8 cellular contexts compared by ENCODE assay signal in the genomic region with DNA sequence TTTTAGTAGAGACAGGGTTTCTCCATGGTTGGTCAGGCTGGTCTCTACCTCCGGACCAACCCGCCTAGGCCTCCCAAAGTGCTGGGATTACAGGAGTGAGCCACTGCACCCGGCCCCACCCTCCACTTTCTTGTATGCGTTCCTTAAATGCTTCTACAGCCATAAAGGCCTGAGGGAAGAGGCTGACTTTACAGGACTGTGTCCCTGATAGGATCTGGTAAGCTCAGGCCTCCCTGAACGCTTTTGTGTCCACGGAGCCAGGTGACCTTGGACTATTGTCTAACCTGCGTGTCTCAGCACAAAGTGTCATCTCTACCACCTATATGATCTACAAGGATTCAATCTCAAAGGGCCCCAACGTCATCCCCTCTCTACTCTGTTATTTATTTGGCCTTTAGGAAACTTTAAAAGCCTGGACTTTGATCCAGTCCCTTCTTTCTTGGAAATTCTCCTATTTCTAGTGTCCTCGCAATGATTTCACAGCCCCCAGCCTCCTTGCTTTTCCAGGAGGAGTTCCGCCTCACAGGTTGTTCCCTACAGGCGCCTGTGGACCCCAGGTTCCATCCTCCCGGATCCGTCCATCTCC. TPM values are rescaled to one million over a fixed set of nuclear protein-coding genes. Genes with fewer than 3 reads are reported as not detected.
A peak's percentile ranks its signal among the peaks of the same experiment; 100 is the strongest.
DNase-seq lines count a peak whose midpoint lies in the region; ATAC-seq, FAIRE-seq and TF ChIP-seq lines count a peak whose summit lies in the region.

No MANE protein-coding gene starts in this region.

- no peak for ATAC-seq in activated CD8-positive, alpha-beta T cell treated with anti-CD3 and anti-CD28 coated beads for 36 hours
- ATAC-seq in HG02852 (IDR thresholded peaks at IDR 0.05; ENCODE audit: unreplicated experiment) (no peak), GM18858 (IDR thresholded peaks at IDR 0.05; ENCODE audit: unreplicated experiment) (no peak)

- CTCF ChIA-PET in activated CD8-positive, alpha-beta T cell treated with anti-CD3 and anti-CD28 coated beads for 36 hours (lab: Charles Lee): no interaction called here

- intact Hi-C loops in activated CD8-positive, alpha-beta T cell treated with anti-CD3 and anti-CD28 coated beads for 36 hours (cut with micrococcal nuclease): no loop called here

- H3K4me3 ChIP-seq in hepatocyte (peak overlapping the region; percentile 70), small intestine (ENCODE audit: low read depth in 1 of 2, low read length in 2 of 2) (peak overlapping the region; percentile 64 to 74)

- POLR2A ChIA-PET in activated CD8-positive, alpha-beta T cell treated with anti-CD3 and anti-CD28 coated beads for 36 hours (lab: Charles Lee): interaction anchor here (1.6 kb wide), 1 partner anchor 12 kb away, joined by 6 read pairs; no protein-coding TSS in a partner anchor

- peaks cover 50% of the 10 kb centered on the region for H3K79me2 ChIP-seq in hepatocyte

- H3K4me2 ChIP-seq in hepatocyte: peak overlapping the region; percentile 76

- peaks cover 28% of the 10 kb centered on the region for H3K4me1 Mint-ChIP-seq in HFFc6 (ENCODE audit: low read depth)
- H3K4me1 Mint-ChIP-seq in activated CD8-positive, alpha-beta T cell treated with anti-CD3 and anti-CD28 coated beads for 36 hours (ENCODE audit: low read depth): peaks cover 50% of the 10 kb centered on the region

- H3K4me1 ChIP-seq in hepatocyte (ENCODE audit: insufficient read depth): peaks cover 29% of the 10 kb centered on the region
- H3K4me1 ChIP-seq in small intestine (ENCODE audit: control insufficient read depth in 2 of 2, insufficient read depth in 1 of 2, low read depth in 1 of 2, low read length in 1 of 2): peaks cover 0 to 1% of the 10 kb centered on the region in 2 donors

- peak overlapping the region; percentile 90 for H3K27ac ChIP-seq in hepatocyte
- peak overlapping the region; percentile 49 to 87 for H3K27ac ChIP-seq in small intestine (ENCODE audit: low read depth in 1 of 2, low read length in 1 of 2)

- H3K4me3 Mint-ChIP-seq in HFFc6: peak overlapping the region; percentile 97
- peak overlapping the region; percentile 94 for H3K4me3 Mint-ChIP-seq in activated CD8-positive, alpha-beta T cell treated with anti-CD3 and anti-CD28 coated beads for 36 hours

- DNase-seq in HFFc6: no peak
- DNase-seq in activated CD8-positive, alpha-beta T cell treated with anti-CD3 and anti-CD28 coated beads for 36 hours: no peak
- DNase-seq in hepatocyte (ENCODE audit: low spot score): peak; percentile 62
- DNase-seq in small intestine: peak; percentile 63
- no peak for DNase-seq in activated CD4-positive, CD25-positive, alpha-beta regulatory T cell treated with anti-CD3 and anti-CD28 coated beads, Interleukin-2, amount 50 U/mL, for 72 hours
- no peak for DNase-seq in UCSD-AML1 (lab: John Stamatoyannopoulos, UW; ENCODE audit: unreplicated experiment)

- no peaks in the 10 kb centered on the region for H4K20me1 ChIP-seq in hepatocyte (ENCODE audit: insufficient read depth, poor library complexity, severe bottlenecking)

- H3K36me3 ChIP-seq in hepatocyte (replicated peaks; ENCODE audit: insufficient read depth, low read depth) (no peaks in the 10 kb centered on the region), small intestine (ENCODE audit: control insufficient read depth in 2 of 2, insufficient read depth in 2 of 2, low read length in 2 of 2) (no peaks in the 10 kb centered on the region)

- peak overlapping the region; percentile 82 for H3K27ac Mint-ChIP-seq in HFFc6
- peak overlapping the region; percentile 90 for H3K27ac Mint-ChIP-seq in activated CD8-positive, alpha-beta T cell treated with anti-CD3 and anti-CD28 coated beads for 36 hours

- TF ChIP-seq CTCF in HFFc6 (IDR thresholded peaks at IDR 0.05): no peak
- no peak for TF ChIP-seq CTCF in activated CD8-positive, alpha-beta T cell treated with anti-CD3 and anti-CD28 coated beads for 36 hours (IDR thresholded peaks at IDR 0.05)
- no peak for TF ChIP-seq CTCF in hepatocyte (IDR thresholded peaks at IDR 0.05; ENCODE audit: poor library complexity)

- H3K9me3 ChIP-seq in hepatocyte (ENCODE audit: low read depth) (no peaks in the 10 kb centered on the region), small intestine (ENCODE audit: control insufficient read depth, low read depth) (no peaks in the 10 kb centered on the region)

- H3K27me3 Mint-ChIP-seq in HFFc6 (ENCODE audit: insufficient read depth): peaks cover 4% of the 10 kb centered on the region; the same call in 1 of the 2 replicates
- H3K27me3 Mint-ChIP-seq in activated CD8-positive, alpha-beta T cell treated with anti-CD3 and anti-CD28 coated beads for 36 hours: no peaks in the 10 kb centered on the region

- 8% methylated on average over 13 of the region's 13 CpGs for WGBS in hepatocyte (ENCODE audit: low lambda C conversion rate, missing lambda C conversion rate)
- WGBS in small intestine, 3 donors: 5 to 16% (median 14%) methylated on average over 11 to 13 of the region's 13 CpGs

- no peaks in the 10 kb centered on the region for H3K9me2 ChIP-seq in hepatocyte (replicated peaks; ENCODE audit: insufficient read depth)

- no peak for FAIRE-seq in small intestine (lab: Jason Lieb, UNC)

- H3K27me3 ChIP-seq in hepatocyte (no peaks in the 10 kb centered on the region), small intestine (ENCODE audit: control insufficient read depth in 2 of 2, insufficient read depth in 2 of 2, low read length in 2 of 2) (no peaks in the 10 kb centered on the region)

- peaks cover 19% of the 10 kb centered on the region for H3K36me3 Mint-ChIP-seq in HFFc6 (ENCODE audit: low read depth)
- peaks cover 33% of the 10 kb centered on the region for H3K36me3 Mint-ChIP-seq in activated CD8-positive, alpha-beta T cell treated with anti-CD3 and anti-CD28 coated beads for 36 hours (ENCODE audit: low read depth)

- no peaks in the 10 kb centered on the region for H3K9me3 Mint-ChIP-seq in HFFc6
- H3K9me3 Mint-ChIP-seq in activated CD8-positive, alpha-beta T cell treated with anti-CD3 and anti-CD28 coated beads for 36 hours: no peaks in the 10 kb centered on the region

- H2AFZ ChIP-seq in hepatocyte: peak overlapping the region; percentile 45

RNA-seq across cellular contexts. Expression of gene ZNF552, which starts 0.7 kb away (rescaled TPM):
- total RNA-seq in HFFc6 (2021; fragmentation: NEBNext Ultra II Directional; extraction: Animal tissue kit (Norgen Biotek cat#: 25700)): 1 to 10 TPM; 2.7 to 3.8 (median 3.0) TPM
- 1 to 10 TPM; 6.5 to 6.7 TPM for total RNA-seq in activated CD8-positive, alpha-beta T cell treated with anti-CD3 and anti-CD28 coated beads for 36 hours
- 25.9 and 26.7 TPM in 2 replicates for total RNA-seq in hepatocyte
- 12.9 and 13.7 TPM in 2 replicates for polyA plus RNA-seq in hepatocyte
- 1 to 10 TPM; 8.1 to 9.8 (median 8.1) TPM for polyA plus RNA-seq in small intestine

RNA-seq across cellular contexts. Expression of gene ZNF587B, which starts 16.1 kb away (rescaled TPM):
- total RNA-seq in HFFc6 (2021; fragmentation: NEBNext Ultra II Directional; extraction: Animal tissue kit (Norgen Biotek cat#: 25700)): 10 to 100 TPM in 1 of 6 experiments, 1 to 10 TPM in 5; 7.8 to 10.7 (median 9.4) TPM
- total RNA-seq in activated CD8-positive, alpha-beta T cell treated with anti-CD3 and anti-CD28 coated beads for 36 hours: 10 to 100 TPM; 19.8 to 20.2 TPM
- total RNA-seq in hepatocyte: 13.9 and 16.8 TPM in 2 replicates
- polyA plus RNA-seq in hepatocyte (1.8 and 6.4 TPM in 2 replicates), small intestine (1 to 10 TPM; 2.7 to 9.7 (median 3.2) TPM)

RNA-seq across cellular contexts. Expression of gene ZNF587, which starts 35.6 kb away (rescaled TPM):
- total RNA-seq in HFFc6 (2021; fragmentation: NEBNext Ultra II Directional; extraction: Animal tissue kit (Norgen Biotek cat#: 25700)): 10 to 100 TPM; 22.6 to 28.6 (median 25.3) TPM
- total RNA-seq in activated CD8-positive, alpha-beta T cell treated with anti-CD3 and anti-CD28 coated beads for 36 hours: 10 to 100 TPM; 23.6 to 24.1 TPM
- 36.8 and 60.5 TPM in 2 replicates for total RNA-seq in hepatocyte
- 8.8 and 11.5 TPM in 2 replicates for polyA plus RNA-seq in hepatocyte
- 10 to 100 TPM in 1 of 3 donors, 1 to 10 TPM in 2; 5.1 to 18.0 (median 6.5) TPM for polyA plus RNA-seq in small intestine

RNA-seq across cellular contexts. Expression of gene ZNF586, which starts 44.5 kb away (rescaled TPM):
- 1 to 10 TPM; 6.4 to 8.8 (median 6.9) TPM for total RNA-seq in HFFc6 (2021; fragmentation: NEBNext Ultra II Directional; extraction: Animal tissue kit (Norgen Biotek cat#: 25700))
- total RNA-seq in activated CD8-positive, alpha-beta T cell treated with anti-CD3 and anti-CD28 coated beads for 36 hours: 10 to 100 TPM; 16.7 to 21.8 TPM
- 11.4 and 22.5 TPM in 2 replicates for total RNA-seq in hepatocyte
- polyA plus RNA-seq in hepatocyte (8.0 and 11.2 TPM in 2 replicates), small intestine (1 to 10 TPM; 6.2 to 8.9 (median 7.1) TPM)

Comparison
In these comparisons a context has a peak if more than half of its experiments do, and no peak if none do; other contexts are left out.
1. DNase-seq: peak in hepatocyte (single experiment) and small intestine (single experiment); none in HFFc6 (single experiment), activated CD8-positive, alpha-beta T cell treated with anti-CD3 and anti-CD28 coated beads for 36 hours (single experiment), activated CD4-positive, CD25-positive, alpha-beta regulatory T cell treated with anti-CD3 and anti-CD28 coated beads, Interleukin-2, amount 50 U/mL, for 72 hours (single experiment) and UCSD-AML1 (single experiment).